26 cellular contexts compared by ENCODE assay signal in the genomic region with DNA sequence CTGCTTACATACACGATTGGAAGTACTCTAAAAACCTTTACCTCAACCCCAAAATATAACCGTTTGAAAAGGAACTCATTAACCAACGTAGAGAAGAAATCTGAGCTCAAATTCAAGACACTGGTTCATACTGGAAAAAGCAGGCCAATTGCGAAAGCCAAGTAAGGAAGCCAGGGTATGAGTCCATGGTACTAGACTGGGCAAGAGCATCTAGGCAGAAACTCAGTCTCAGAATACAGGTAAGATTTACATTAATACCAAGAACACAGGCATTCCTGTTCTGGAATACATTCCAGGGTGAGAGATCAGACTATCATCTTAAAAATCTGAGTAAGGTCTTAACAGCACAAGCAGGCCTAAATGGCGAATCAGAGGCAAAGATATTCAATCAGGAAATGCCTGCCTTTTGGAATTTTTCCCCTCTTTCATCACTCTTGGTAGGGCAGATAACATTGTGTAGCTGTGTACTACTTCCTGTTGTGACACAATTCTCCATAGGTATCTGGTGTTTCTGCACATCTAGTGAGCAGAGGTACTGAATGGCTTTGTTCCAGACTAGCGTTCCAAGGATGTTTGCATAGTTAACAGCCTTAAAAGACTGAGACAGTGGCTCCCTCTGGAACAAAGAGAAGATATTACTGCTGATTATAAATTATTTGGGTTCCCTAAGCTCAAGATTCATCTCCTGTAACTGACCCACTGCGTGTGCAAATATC.
DNase-seq lines count a peak whose midpoint lies in the region; TF ChIP-seq lines count a peak whose summit lies in the region.
"Had no signal": no experiment of that assay in that cellular context is flagged by ENCODE, and none has a peak within 500 bp of the region (broad histone marks: within the 10 kb centered on the region; RNA-seq: fewer than 3 reads in every experiment).

No MANE protein-coding gene starts in this region.

- no peaks in the 10 kb centered on the region for H3K4me1 ChIP-seq in mesendoderm (ENCODE audit: control insufficient read depth, low read depth, low read length)
- no peaks in the 10 kb centered on the region for H3K4me1 ChIP-seq in ascending aorta
- no peaks in the 10 kb centered on the region for H3K4me1 ChIP-seq in testis
- H3K4me1 ChIP-seq: colonic mucosa, neural progenitor cell, psoas muscle, suprapubic skin had no signal

- TF ChIP-seq POLR2A in testis (IDR thresholded peaks at IDR 0.05) = no peak

- intact Hi-C loops in ascending aorta (cut with DNase I) = no loop called here
- intact Hi-C loops in testis (cut with DNase I; ENCODE audit: low total_unique reads) = no loop called here

- no CpG with 5 or more reads among the region's 7 CpGs for whole genome bisulfite sequencing in mesendoderm (ENCODE audit: extremely low coverage, insufficient coverage, low lambda C conversion rate)
- 74 to 84% methylated on average over 7 of the region's 7 CpGs for whole genome bisulfite sequencing in testis, 2 donors

- no peak overlapping the region for H3K4me3 Mint-ChIP-seq in endothelial cell (ENCODE audit: unreplicated experiment)
- no peak overlapping the region for H3K4me3 Mint-ChIP-seq in type B pancreatic cell
- H3K4me3 Mint-ChIP-seq: activated naive CD4-positive, alpha-beta T cell treated with anti-CD3 and anti-CD28 coated beads for 36 hours; CD4-positive, alpha-beta memory T cell; neural progenitor cell; stimulated activated effector memory CD8-positive, alpha-beta T cell treated with anti-CD3 and anti-CD28 coated beads, Interleukin-12 subunit alpha, Interleukin-12 subunit beta, amount 100 ng/mL, for 72 hours; T-helper 17 cell had no signal

- H2BK15ac ChIP-seq in mesendoderm (replicated peaks; ENCODE audit: low read depth) = no peak overlapping the region

- H3K4me1 Mint-ChIP-seq in endothelial cell (ENCODE audit: unreplicated experiment) = peaks cover 6% of the 10 kb centered on the region
- peaks cover 7% of the 10 kb centered on the region for H3K4me1 Mint-ChIP-seq in type B pancreatic cell (ENCODE audit: unreplicated experiment)
- H3K4me1 Mint-ChIP-seq: CD4-positive, alpha-beta memory T cell; stimulated activated effector memory CD8-positive, alpha-beta T cell treated with anti-CD3 and anti-CD28 coated beads, Interleukin-12 subunit alpha, Interleukin-12 subunit beta, amount 100 ng/mL, for 72 hours; T-helper 17 cell had no signal

- H3K4me2 ChIP-seq in mesendoderm (ENCODE audit: low read length) = no peak overlapping the region
- H3K4me2 ChIP-seq: neural progenitor cell had no signal

- no peak overlapping the region for H2BK120ac ChIP-seq in mesendoderm (ENCODE audit: low read depth, low read length)

- H3K27ac Mint-ChIP-seq in endothelial cell (ENCODE audit: unreplicated experiment) (peak overlapping the region; percentile 97), type B pancreatic cell (no peak overlapping the region)
- H3K27ac Mint-ChIP-seq: activated naive CD4-positive, alpha-beta T cell treated with anti-CD3 and anti-CD28 coated beads for 36 hours; CD4-positive, alpha-beta memory T cell; neural progenitor cell; stimulated activated effector memory CD8-positive, alpha-beta T cell treated with anti-CD3 and anti-CD28 coated beads, Interleukin-12 subunit alpha, Interleukin-12 subunit beta, amount 100 ng/mL, for 72 hours; T-helper 17 cell had no signal

- H3K9me3 Mint-ChIP-seq in endothelial cell (ENCODE audit: unreplicated experiment) (no peaks in the 10 kb centered on the region), type B pancreatic cell (peaks cover 13% of the 10 kb centered on the region)

- H3K36me3 ChIP-seq in mesendoderm (ENCODE audit: control insufficient read depth, insufficient read depth, low read length) = no peaks in the 10 kb centered on the region
- no peaks in the 10 kb centered on the region for H3K36me3 ChIP-seq in ascending aorta
- no peaks in the 10 kb centered on the region for H3K36me3 ChIP-seq in testis (ENCODE audit: low read depth, missing control alignments)
- H3K36me3 ChIP-seq: colonic mucosa, neural progenitor cell, suprapubic skin had no signal

- no peaks in the 10 kb centered on the region for H3K79me1 ChIP-seq in mesendoderm (ENCODE audit: low read length)

- H3K27ac ChIP-seq in C4-2B (no peak overlapping the region), mesendoderm (ENCODE audit: low read depth, low read length) (no peak overlapping the region), ascending aorta (no peak overlapping the region), testis (no peak overlapping the region)
- H3K27ac ChIP-seq: colonic mucosa, neural progenitor cell, psoas muscle, suprapubic skin had no signal

- H2BK5ac ChIP-seq in mesendoderm (ENCODE audit: low read length) = no peak overlapping the region

- H3K36me3 Mint-ChIP-seq in endothelial cell (ENCODE audit: low read depth, unreplicated experiment) = no peaks in the 10 kb centered on the region
- no peaks in the 10 kb centered on the region for H3K36me3 Mint-ChIP-seq in type B pancreatic cell
- H3K36me3 Mint-ChIP-seq: CD4-positive, alpha-beta memory T cell; neural progenitor cell; stimulated activated effector memory CD8-positive, alpha-beta T cell treated with anti-CD3 and anti-CD28 coated beads, Interleukin-12 subunit alpha, Interleukin-12 subunit beta, amount 100 ng/mL, for 72 hours had no signal

- H3K27me3 ChIP-seq in mesendoderm (ENCODE audit: insufficient read depth, low read length, poor library complexity) = no peaks in the 10 kb centered on the region
- no peaks in the 10 kb centered on the region for H3K27me3 ChIP-seq in ascending aorta
- H3K27me3 ChIP-seq in testis = no peaks in the 10 kb centered on the region
- H3K27me3 ChIP-seq: colonic mucosa, neural progenitor cell, suprapubic skin had no signal

- DNase-seq in LNCaP clone FGC (ENCODE audit: low read depth) = peak; percentile 26
- DNase-seq in endothelial cell (ENCODE audit: low spot score) = peak; percentile 3
- DNase-seq in mesendoderm = peak; percentile 60
- no peak for DNase-seq in ascending aorta (ENCODE audit: low spot score in 2 of 2)
- DNase-seq in activated effector memory CD4-positive, alpha-beta T cell treated with Interleukin-2 at 50 U/mL for 16 hours = no peak
- no peak for DNase-seq in testis
- DNase-seq in type B pancreatic cell (ENCODE audit: extremely low spot score, unreplicated experiment) = no peak
- DNase-seq: activated CD4-positive, alpha-beta T cell treated with anti-CD3 and anti-CD28 coated beads for 4 hours; activated naive CD4-positive, alpha-beta T cell treated with anti-CD3 and anti-CD28 coated beads for 36 hours; activated T-cell treated with anti-CD3 and anti-CD28 coated beads, Interleukin-2, amount 50 U/mL, for 48 hours; aorta; CD4-positive, alpha-beta memory T cell; colonic mucosa; DMS 273 treated with DMSO at 0.1 percent for 48 hours; GF-D8; left ventricle myocardium superior; NCI-H1105 treated with DMSO at 0.1 percent for 48 hours; NCI-H2081; psoas muscle; small intestine; stimulated activated CD4-positive, alpha-beta T cell treated with anti-CD3 and anti-CD28 coated beads, Interleukin-2, amount 100 ng/mL, for 24 hours; T-helper 17 cell had no signal

- no peak overlapping the region for H3K9ac ChIP-seq in mesendoderm (ENCODE audit: low read length)
- H3K9ac ChIP-seq: neural progenitor cell had no signal

- H4K5ac ChIP-seq in mesendoderm (ENCODE audit: low read length) = no peak overlapping the region

- H3K23ac ChIP-seq in mesendoderm (ENCODE audit: low read length) = no peak overlapping the region

- no peak overlapping the region for H3K56ac ChIP-seq in mesendoderm (ENCODE audit: low read length)

- H3K4me3 ChIP-seq in LNCaP clone FGC (ENCODE audit: low read depth, low read length) = no peak overlapping the region
- no peak overlapping the region for H3K4me3 ChIP-seq in mesendoderm (ENCODE audit: low read length)
- no peak overlapping the region for H3K4me3 ChIP-seq in ascending aorta
- no peak overlapping the region for H3K4me3 ChIP-seq in testis
- H3K4me3 ChIP-seq: colonic mucosa, neural progenitor cell, psoas muscle, suprapubic skin had no signal

- H3K79me2 ChIP-seq in mesendoderm (ENCODE audit: control insufficient read depth, insufficient read depth, low read length) = no peaks in the 10 kb centered on the region

- H3K4ac ChIP-seq in mesendoderm (ENCODE audit: low read depth, low read length) = no peak overlapping the region

- H3K27me3 Mint-ChIP-seq in endothelial cell (ENCODE audit: unreplicated experiment) = no peaks in the 10 kb centered on the region
- no peaks in the 10 kb centered on the region for H3K27me3 Mint-ChIP-seq in type B pancreatic cell
- H3K27me3 Mint-ChIP-seq: CD4-positive, alpha-beta memory T cell; T-helper 17 cell had no signal

- TF ChIP-seq CTCF in C4-2B (conservative IDR thresholded peaks at IDR 0.05) = peak; percentile 29
- TF ChIP-seq CTCF in LNCaP clone FGC (IDR thresholded peaks at IDR 0.05; ENCODE audit: control insufficient read depth, extremely low read depth, insufficient read depth) = peak; percentile 14; the same call in 1 of the 2 replicates
- no peak for TF ChIP-seq CTCF in endothelial cell (IDR thresholded peaks at IDR 0.05; ENCODE audit: unreplicated experiment)
- TF ChIP-seq CTCF in ascending aorta (IDR thresholded peaks at IDR 0.05) = no peak
- TF ChIP-seq CTCF in testis (IDR thresholded peaks at IDR 0.05) = no peak
- no peak for TF ChIP-seq CTCF in type B pancreatic cell (conservative IDR thresholded peaks at IDR 0.05)

- no peak overlapping the region for H3K18ac ChIP-seq in mesendoderm (ENCODE audit: low read length)

- no peaks in the 10 kb centered on the region for H3K9me3 ChIP-seq in ascending aorta
- H3K9me3 ChIP-seq in testis = no peaks in the 10 kb centered on the region
- H3K9me3 ChIP-seq: colonic mucosa, psoas muscle, suprapubic skin had no signal

- H2AK5ac ChIP-seq in mesendoderm (ENCODE audit: low read length) = no peak overlapping the region

- H4K8ac ChIP-seq in mesendoderm (ENCODE audit: low read depth, low read length) = no peak overlapping the region

Comparison
In these comparisons a context has a peak if more than half of its experiments do, and no peak if none do; other contexts are left out.
1. CTCF ChIP-seq: peak in C4-2B (single experiment) and LNCaP clone FGC (single experiment); none in endothelial cell (single experiment), ascending aorta (0 of 3), testis (0 of 3) and type B pancreatic cell (single experiment).
2. DNase-seq: peak in LNCaP clone FGC (single experiment), endothelial cell (single experiment) and mesendoderm (single experiment); none in ascending aorta (0 of 2), activated effector memory CD4-positive, alpha-beta T cell treated with Interleukin-2 at 50 U/mL for 16 hours (single experiment), testis (single experiment) and type B pancreatic cell (single experiment).